ENCODE assay signal across 39 cellular contexts in genomic region chr10:48910557-48910956, GRCh38. TPM values are rescaled to one million over a fixed set of nuclear protein-coding genes. Genes with fewer than 3 reads are reported as not detected.
"Had no signal": no experiment of that assay in that cellular context is flagged by ENCODE, and none has a peak within 500 bp of the region (broad histone marks: within the 10 kb centered on the region; RNA-seq: fewer than 3 reads in every experiment).

No MANE protein-coding gene starts in this region.

- H3K9me3 Mint-ChIP-seq: activated CD4-positive, alpha-beta memory T cell treated with anti-CD3 and anti-CD28 coated beads, Interleukin-2, amount 10 ng/mL, durations not matched to agents 7 days and 5 days; activated CD4-positive, alpha-beta T cell treated with anti-CD3 and anti-CD28 coated beads, Interleukin-2, amount 10 ng/mL, durations not matched to agents 24 days and 14 days; activated T-cell treated with anti-CD3 and anti-CD28 coated beads, Interleukin-2, amount 50 U/mL, for 24 hours; activated T-helper 17 cell treated with anti-CD3 and anti-CD28 coated beads, Interleukin-2, amount 50 U/mL, for 72 hours; central memory CD8-positive, alpha-beta T cell; dendritic cell treated with granulocyte-macrophage colony-stimulating factor and Interleukin-4, amounts not matched to agents 40 ng/mL and 50 ng/mL, for 4 days; effector memory CD8-positive, alpha-beta T cell; T-helper 2 cell treated with Interferon-gamma antibody and Interleukin-4, amounts not matched to agents 5 μg/mL and 100 μg/mL, for 36 hours had no signal

- H3K36me3 Mint-ChIP-seq: activated naive CD8-positive, alpha-beta T cell had no signal

- H3K4me3 Mint-ChIP-seq: activated CD4-positive, alpha-beta memory T cell treated with anti-CD3 and anti-CD28 coated beads, Interleukin-2, amount 10 ng/mL, durations not matched to agents 7 days and 5 days; activated CD4-positive, alpha-beta T cell treated with anti-CD3 and anti-CD28 coated beads for 36 hours; activated CD4-positive, alpha-beta T cell treated with anti-CD3 and anti-CD28 coated beads, Interleukin-2, amount 10 ng/mL, durations not matched to agents 24 days and 14 days; activated naive CD8-positive, alpha-beta T cell; activated T-cell treated with anti-CD3 and anti-CD28 coated beads, Interleukin-2, amount 50 U/mL, for 24 hours; activated T-helper 17 cell treated with anti-CD3 and anti-CD28 coated beads, Interleukin-2, amount 50 U/mL, for 72 hours; central memory CD8-positive, alpha-beta T cell; dendritic cell treated with granulocyte-macrophage colony-stimulating factor and Interleukin-4, amounts not matched to agents 40 ng/mL and 50 ng/mL, for 4 days; effector memory CD8-positive, alpha-beta T cell; T-helper 17 cell; T-helper 2 cell treated with Interferon-gamma antibody and Interleukin-4, amounts not matched to agents 5 μg/mL and 100 μg/mL, for 36 hours had no signal

- DNase-seq: activated CD4-positive, alpha-beta memory T cell treated with anti-CD3 and anti-CD28 coated beads, Interleukin-2, amount 10 ng/mL, durations not matched to agents 7 days and 5 days; activated CD4-positive, alpha-beta T cell treated with anti-CD3 and anti-CD28 coated beads for 36 hours; activated CD4-positive, alpha-beta T cell treated with anti-CD3 and anti-CD28 coated beads, Interleukin-2, amount 10 ng/mL, durations not matched to agents 24 days and 14 days; activated CD4-positive, alpha-beta T cell treated with anti-CD3 and anti-CD28 coated beads, Interleukin-2, amount 50 U/mL, for 4 hours; activated CD4-positive, CD25-positive, alpha-beta regulatory T cell; activated CD4-positive, CD25-positive, alpha-beta regulatory T cell treated with anti-CD3 and anti-CD28 coated beads, Interleukin-2, amount 50 U/mL, for 72 hours; activated CD8-positive, alpha-beta memory T cell treated with anti-CD3 and anti-CD28 coated beads, Interleukin-2, amount 50 U/mL, for 48 hours; activated effector memory CD4-positive, alpha-beta T cell treated with Interleukin-2 at 50 U/mL for 16 hours; activated gamma-delta T cell treated with Interleukin-2 at 50 U/mL for 16 hours; activated naive CD4-positive, alpha-beta T cell treated with anti-CD3 and anti-CD28 coated beads, Interleukin-2, amount 50 U/mL, for 16 hours; activated naive CD4-positive, alpha-beta T cell treated with Interleukin-2 at 50 U/mL for 16 hours; activated T-cell treated with anti-CD3 and anti-CD28 coated beads for 4 hours; activated T-cell treated with anti-CD3 and anti-CD28 coated beads, Interleukin-2, amount 50 U/mL, for 24 hours; amniotic stem cell; anterior cingulate cortex; brain microvascular endothelial cell; dorsolateral prefrontal cortex; effector CD4-positive, alpha-beta T cell; effector memory CD8-positive, alpha-beta T cell; foreskin fibroblast; T-helper 1 cell; T-helper 17 cell; T1000; WERI-Rb-1 had no signal

- H3K27ac ChIP-seq: brain microvascular endothelial cell, coronary artery, dorsolateral prefrontal cortex, epithelial cell of prostate, WERI-Rb-1 had no signal

- H3K4me1 Mint-ChIP-seq: activated CD4-positive, alpha-beta memory T cell treated with anti-CD3 and anti-CD28 coated beads, Interleukin-2, amount 10 ng/mL, durations not matched to agents 7 days and 5 days; activated CD4-positive, alpha-beta T cell treated with anti-CD3 and anti-CD28 coated beads for 36 hours; activated CD4-positive, alpha-beta T cell treated with anti-CD3 and anti-CD28 coated beads, Interleukin-2, amount 10 ng/mL, durations not matched to agents 24 days and 14 days; activated T-helper 17 cell treated with anti-CD3 and anti-CD28 coated beads, Interleukin-2, amount 50 U/mL, for 72 hours; central memory CD8-positive, alpha-beta T cell; T-helper 17 cell had no signal

- H3K27me3 Mint-ChIP-seq: activated CD4-positive, alpha-beta T cell treated with anti-CD3 and anti-CD28 coated beads for 36 hours; activated naive CD8-positive, alpha-beta T cell; dendritic cell treated with granulocyte-macrophage colony-stimulating factor and Interleukin-4, amounts not matched to agents 40 ng/mL and 50 ng/mL, for 4 days had no signal

- H3K4me3 ChIP-seq: coronary artery, dorsolateral prefrontal cortex had no signal

- ATAC-seq: activated CD4-positive, alpha-beta T cell treated with anti-CD3 and anti-CD28 coated beads for 36 hours; activated T-helper 17 cell treated with anti-CD3 and anti-CD28 coated beads, Interleukin-2, amount 50 U/mL, for 72 hours; effector memory CD8-positive, alpha-beta T cell; T-helper 17 cell had no signal

- H3K36me3 ChIP-seq: brain microvascular endothelial cell, WERI-Rb-1 had no signal

- H3K27ac Mint-ChIP-seq: activated CD4-positive, alpha-beta memory T cell treated with anti-CD3 and anti-CD28 coated beads, Interleukin-2, amount 10 ng/mL, durations not matched to agents 7 days and 5 days; activated CD4-positive, alpha-beta T cell treated with anti-CD3 and anti-CD28 coated beads for 36 hours; activated CD4-positive, alpha-beta T cell treated with anti-CD3 and anti-CD28 coated beads, Interleukin-2, amount 10 ng/mL, durations not matched to agents 24 days and 14 days; activated naive CD8-positive, alpha-beta T cell; activated T-cell treated with anti-CD3 and anti-CD28 coated beads, Interleukin-2, amount 50 U/mL, for 24 hours; activated T-helper 17 cell treated with anti-CD3 and anti-CD28 coated beads, Interleukin-2, amount 50 U/mL, for 72 hours; dendritic cell treated with granulocyte-macrophage colony-stimulating factor and Interleukin-4, amounts not matched to agents 40 ng/mL and 50 ng/mL, for 4 days; effector memory CD8-positive, alpha-beta T cell; T-helper 17 cell; T-helper 2 cell treated with Interferon-gamma antibody and Interleukin-4, amounts not matched to agents 5 μg/mL and 100 μg/mL, for 36 hours had no signal

RNA-seq across cellular contexts. Expression of gene LRRC18, which starts 29.1 kb away (rescaled TPM):
- total RNA-seq: activated CD4-positive, alpha-beta memory T cell treated with anti-CD3 and anti-CD28 coated beads, Interleukin-2, amount 10 ng/mL, durations not matched to agents 7 days and 5 days; activated CD4-positive, alpha-beta T cell treated with anti-CD3 and anti-CD28 coated beads for 36 hours; activated CD4-positive, alpha-beta T cell treated with anti-CD3 and anti-CD28 coated beads, Interleukin-2, amount 10 ng/mL, durations not matched to agents 24 days and 14 days; activated T-helper 17 cell treated with anti-CD3 and anti-CD28 coated beads, Interleukin-2, amount 50 U/mL, for 72 hours; astrocyte; bronchial epithelial cell; cardiac septum; cerebellum; dorsolateral prefrontal cortex; endothelial cell of umbilical vein; frontal cortex; T-helper 17 cell had no signal
- polyA plus RNA-seq: adipose tissue, endothelial cell of umbilical vein, esophagus had no signal
